19 cellular contexts compared by ENCODE assay signal in genomic region chr4:173998471-173999144, GRCh38.
A peak's percentile ranks its signal among the peaks of the same experiment; 100 is the strongest.
DNase-seq lines count a peak whose midpoint lies in the region; ATAC-seq and TF ChIP-seq lines count a peak whose summit lies in the region.
"Had no signal": no experiment of that assay in that cellular context is flagged by ENCODE, and none has a peak within 500 bp of the region (broad histone marks: within the 10 kb centered on the region; RNA-seq: fewer than 3 reads in every experiment).

No MANE protein-coding gene starts in this region.

- no peak for ATAC-seq in DND-41 (ENCODE audit: insufficient read depth, low read depth)
- ATAC-seq in activated T-cell treated with anti-CD3 and anti-CD28 coated beads, Interleukin-2, amount 50 U/mL, for 4 hours: no peak
- ATAC-seq: Panc1, T-cell had no signal

- H3K9ac ChIP-seq in DND-41 (ENCODE audit: low read depth, low read length): no peak overlapping the region
- H3K9ac ChIP-seq: KMS-11 had no signal

- H4K20me1 ChIP-seq in DND-41 (ENCODE audit: insufficient read depth, low read length): no peaks in the 10 kb centered on the region

- H3K4me2 ChIP-seq in DND-41 (ENCODE audit: insufficient read depth, low read length): no peak overlapping the region
- H3K4me2 ChIP-seq: KMS-11 had no signal

- no peak overlapping the region for H3K4me3 ChIP-seq in DND-41 (ENCODE audit: low read depth in 1 of 2, low read length in 2 of 2)
- no peak overlapping the region for H3K4me3 ChIP-seq in brain microvascular endothelial cell (ENCODE audit: low read depth, low read length)
- H3K4me3 ChIP-seq: MG63 had no signal

- no peaks in the 10 kb centered on the region for H3K79me2 ChIP-seq in DND-41 (ENCODE audit: insufficient read depth, low read length)

- H3K36me3 ChIP-seq in DND-41 (ENCODE audit: insufficient read depth, low read length) (no peaks in the 10 kb centered on the region), brain microvascular endothelial cell (replicated peaks) (no peaks in the 10 kb centered on the region)
- H3K36me3 ChIP-seq: MG63 had no signal

- DNase-seq in DND-41 (no peak), NOMO-1 (lab: John Stamatoyannopoulos, UW; ENCODE audit: unreplicated experiment in 2 of 2) (peak; percentile 17 to 32), SKM-1 treated with dmso at 0.1 percent for 144 hours (lab: John Stamatoyannopoulos, UW; ENCODE audit: unreplicated experiment) (peak; percentile 34), foreskin melanocyte (peak; percentile 21), brain microvascular endothelial cell (no peak), NCI-H1105 treated with DMSO at 0.1 percent for 48 hours (lab: John Stamatoyannopoulos, UW) (no peak)
- DNase-seq in activated T-cell treated with anti-CD3 and anti-CD28 coated beads, Interleukin-2, amount 50 U/mL, for 4 hours: no peak
- DNase-seq: BE2C; CD8-positive, alpha-beta memory T cell; HFFc6; MG63; NCI-H1436 treated with DMSO at 0.1 percent for 48 hours; NCI-H2081; NCI-H226; NCI-H526; Right ventricle myocardium superior; T-cell had no signal

- H3K27me3 ChIP-seq in DND-41 (ENCODE audit: insufficient read depth, low read length, poor library complexity): no peaks in the 10 kb centered on the region
- no peaks in the 10 kb centered on the region for H3K27me3 ChIP-seq in brain microvascular endothelial cell (replicated peaks)
- H3K27me3 ChIP-seq: BE2C, MG63 had no signal

- H3K9me3 Mint-ChIP-seq in activated T-cell treated with anti-CD3 and anti-CD28 coated beads, Interleukin-2, amount 50 U/mL, for 4 hours: no peaks in the 10 kb centered on the region
- H3K9me3 Mint-ChIP-seq: CD8-positive, alpha-beta memory T cell had no signal

- H3K4me1 ChIP-seq in DND-41 (ENCODE audit: insufficient read depth, low read length): no peaks in the 10 kb centered on the region
- H3K4me1 ChIP-seq: BE2C had no signal

- no peaks in the 10 kb centered on the region for H3K36me3 Mint-ChIP-seq in activated T-cell treated with anti-CD3 and anti-CD28 coated beads, Interleukin-2, amount 50 U/mL, for 4 hours (ENCODE audit: insufficient read depth)
- H3K36me3 Mint-ChIP-seq: CD8-positive, alpha-beta memory T cell; T-cell had no signal

- no peak for TF ChIP-seq CTCF in DND-41 (IDR thresholded peaks at IDR 0.05; ENCODE audit: borderline replicate concordance, extremely low read depth, low read length, poor library complexity, severe bottlenecking)
- TF ChIP-seq CTCF in brain microvascular endothelial cell (IDR thresholded peaks at IDR 0.05; ENCODE audit: low read depth, low read length, missing control alignments): no peak

- H3K9me3 ChIP-seq in DND-41 (ENCODE audit: insufficient read depth, low read length, severe bottlenecking): no peaks in the 10 kb centered on the region
- H3K9me3 ChIP-seq: MG63 had no signal

- H2AFZ ChIP-seq in DND-41 (ENCODE audit: low read depth, low read length): peak overlapping the region; percentile 45; the same call in 1 of the 2 replicates

- H3K27ac ChIP-seq in DND-41 (ENCODE audit: low read length): no peak overlapping the region
- H3K27ac ChIP-seq in brain microvascular endothelial cell: no peak overlapping the region
- H3K27ac ChIP-seq: KMS-11 had no signal

- H3K4me3 Mint-ChIP-seq in activated T-cell treated with anti-CD3 and anti-CD28 coated beads, Interleukin-2, amount 50 U/mL, for 4 hours: no peak overlapping the region
- H3K4me3 Mint-ChIP-seq: CD8-positive, alpha-beta memory T cell; HFFc6; T-cell had no signal

- no peaks in the 10 kb centered on the region for H3K4me1 Mint-ChIP-seq in activated T-cell treated with anti-CD3 and anti-CD28 coated beads, Interleukin-2, amount 50 U/mL, for 4 hours (ENCODE audit: low read depth)
- H3K4me1 Mint-ChIP-seq: CD8-positive, alpha-beta memory T cell; T-cell had no signal

- H3K27me3 Mint-ChIP-seq in activated T-cell treated with anti-CD3 and anti-CD28 coated beads, Interleukin-2, amount 50 U/mL, for 4 hours (ENCODE audit: low read depth): no peaks in the 10 kb centered on the region
- H3K27me3 Mint-ChIP-seq: CD8-positive, alpha-beta memory T cell had no signal

- in situ Hi-C loops in brain microvascular endothelial cell (cut with HindIII; ENCODE audit: low pct_ligation_motif_present, low sequenced_read_pairs): no loop called here

Comparison
In these comparisons a context has a peak if more than half of its experiments do, and no peak if none do; other contexts are left out.
1. DNase-seq: peak in NOMO-1 (2 of 2), SKM-1 treated with dmso at 0.1 percent for 144 hours (single experiment) and foreskin melanocyte (single experiment); none in DND-41 (single experiment), brain microvascular endothelial cell (single experiment), activated T-cell treated with anti-CD3 and anti-CD28 coated beads, Interleukin-2, amount 50 U/mL, for 4 hours (single experiment) and NCI-H1105 treated with DMSO at 0.1 percent for 48 hours (single experiment).